2 cellular contexts compared by ENCODE assay signal in genomic region chr16:82404586-82405315, GRCh38.
TF ChIP-seq lines count a peak whose summit lies in the region.

No MANE protein-coding gene starts in this region.

TF ChIP-seq in IMR-90, 13 proteins besides CTCF, POLR2A, EP300 and RAD21 (continued from another document):
- no peak for TF ChIP-seq MXI1 (IDR thresholded peaks at IDR 0.05; ENCODE audit: borderline replicate concordance, low read depth, low read length)
- no peak for TF ChIP-seq ELK1 (IDR thresholded peaks at IDR 0.05; ENCODE audit: borderline replicate concordance, low read depth, low read length)
- no peak for TF ChIP-seq SMC3 (IDR thresholded peaks at IDR 0.05; ENCODE audit: low read depth, low read length)
- TF ChIP-seq FOS (IDR thresholded peaks at IDR 0.05; ENCODE audit: low read depth, low read length): no peak

TF ChIP-seq in K562, 482 proteins besides CTCF, POLR2A, EP300 and RAD21 (continued from another document):
- TF ChIP-seq MGA (IDR thresholded peaks at IDR 0.05) (no peak), RBM39 (optimal IDR thresholded peaks at IDR 0.05; ENCODE audit: low read depth, low read length) (no peak), RBFOX2 (IDR thresholded peaks at IDR 0.05; ENCODE audit: low read depth, low read length) (no peak), CEBPG (CRISPR knock-in tag; IDR thresholded peaks at IDR 0.05) (no peak), CEBPG (tag; conservative IDR thresholded peaks at IDR 0.05 in 1 of 2, IDR thresholded peaks at IDR 0.05 in 1 of 2) (peak; percentile 59 to 76), GATAD2B (IDR thresholded peaks at IDR 0.05; ENCODE audit: borderline replicate concordance) (no peak), ZNF407 (IDR thresholded peaks at IDR 0.05; ENCODE audit: low read depth) (no peak), POLR2G (IDR thresholded peaks at IDR 0.05; ENCODE audit: low read depth, low read length) (no peak), ZNF24 (IDR thresholded peaks at IDR 0.05) (peak; percentile 49; the same call in 1 of the 2 replicates), ZMIZ1 (IDR thresholded peaks at IDR 0.05; ENCODE audit: low read depth in 2 of 2, low read length in 2 of 2) (no peak), E2F6 (IDR thresholded peaks at IDR 0.05; ENCODE audit: borderline replicate concordance in 1 of 2, extremely low read depth in 1 of 2, insufficient read depth in 1 of 2, insufficient read length in 1 of 2, low read depth in 1 of 2, low read length in 1 of 2, poor library complexity in 1 of 2, severe bottlenecking in 1 of 2) (no peak), SIN3B (IDR thresholded peaks at IDR 0.05; ENCODE audit: low read depth) (no peak), ZBTB5 (IDR thresholded peaks at IDR 0.05) (no peak), ATF3 (IDR thresholded peaks at IDR 0.05) (peak; percentile 28; the same call in 1 of the 2 replicates), ATF3 (CRISPR knock-in tag; conservative IDR thresholded peaks at IDR 0.05) (no peak)
TF ChIP-seq in K562: peak in this region for 3.
